In genomic region chr14:23093993-23094665, GRCh38 we compare ENCODE assay signal across 8 cellular contexts. TPM values are rescaled to one million over a fixed set of nuclear protein-coding genes. Genes with fewer than 3 reads are reported as not detected.
DNase-seq lines count a peak whose midpoint lies in the region; ATAC-seq and TF ChIP-seq lines count a peak whose summit lies in the region.

No MANE protein-coding gene starts in this region.

- H3K4me2 ChIP-seq in PC-9 (peak overlapping the region; percentile 98), smooth muscle cell (peak overlapping the region; percentile 90)

- H4K20me1 ChIP-seq in PC-9 (ENCODE audit: insufficient read depth), result peaks cover 12% of the 10 kb centered on the region
- H4K20me1 ChIP-seq in smooth muscle cell (ENCODE audit: low read depth), result peaks cover 70% of the 10 kb centered on the region

- intact Hi-C loops in PC-9 (cut with micrococcal nuclease; ENCODE audit: unreplicated experiment), result loop anchor here (2.0 kb wide), 1 partner anchor 15 kb away; no protein-coding TSS in a partner anchor

- 6% methylated on average over 14 of the region's 14 CpGs for WGBS in smooth muscle cell (ENCODE audit: low lambda C conversion rate)

- CTCF ChIA-PET in PC-9 (lab: Charles Lee), result interaction anchor here (0.8 to 2.0 kb wide), 4 partner anchors 12 to 26 kb away, joined by 3 to 7 read pairs (median 5); no protein-coding TSS in a partner anchor

- POLR2A ChIA-PET in PC-9 (lab: Charles Lee; ENCODE audit: unreplicated experiment), result interaction anchor here (0.6 to 1.2 kb wide), 7 partner anchors 12 to 233 kb away, joined by 3 to 13 read pairs (median 7); no protein-coding TSS in a partner anchor

- no peaks in the 10 kb centered on the region for H3K9me2 ChIP-seq in PC-9 (ENCODE audit: insufficient read depth)

- H3K9me3 ChIP-seq in PC-9 (ENCODE audit: insufficient read depth, low read depth) (no peaks in the 10 kb centered on the region), smooth muscle cell (replicated peaks; ENCODE audit: low read depth) (no peaks in the 10 kb centered on the region)

- H3K4me1 ChIP-seq in PC-9 (replicated peaks; ENCODE audit: insufficient read depth), result peaks cover 25% of the 10 kb centered on the region
- peaks cover 3% of the 10 kb centered on the region for H3K4me1 ChIP-seq in foreskin keratinocyte
- peaks cover 14% of the 10 kb centered on the region for H3K4me1 ChIP-seq in smooth muscle cell (ENCODE audit: low read depth)

- peak overlapping the region; percentile 98 for H3K4me3 ChIP-seq in PC-9
- H3K4me3 ChIP-seq in smooth muscle cell, result peak overlapping the region; percentile 82

- H3K9ac ChIP-seq in smooth muscle cell (ENCODE audit: low read depth), result peak overlapping the region; percentile 98

- TF ChIP-seq CTCF in PC-9 (conservative IDR thresholded peaks at IDR 0.05), result no peak
- TF ChIP-seq CTCF in foreskin keratinocyte (conservative IDR thresholded peaks at IDR 0.05), result peak; percentile 26
- no peak for TF ChIP-seq CTCF in smooth muscle cell (IDR thresholded peaks at IDR 0.05; ENCODE audit: borderline replicate concordance, insufficient read depth, poor library complexity, severe bottlenecking)

- H3K27me3 ChIP-seq in PC-9 (ENCODE audit: insufficient read depth, low read depth), result no peaks in the 10 kb centered on the region
- no peaks in the 10 kb centered on the region for H3K27me3 ChIP-seq in foreskin keratinocyte
- no peaks in the 10 kb centered on the region for H3K27me3 ChIP-seq in smooth muscle cell (ENCODE audit: low read depth)

- peak overlapping the region; percentile 73 for H2AFZ ChIP-seq in PC-9
- H2AFZ ChIP-seq in smooth muscle cell (ENCODE audit: low read depth), result no peak overlapping the region

- ATAC-seq in GM18519 (IDR thresholded peaks at IDR 0.05; ENCODE audit: low FRiP score, unreplicated experiment) (peak; percentile 8), foreskin keratinocyte (no peak), esophagus mucosa (no peak)

- DNase-seq in PC-9 (no peak), foreskin keratinocyte (peak in 1 of 2 donors; percentile 30), smooth muscle cell (lab: John Stamatoyannopoulos, UW; ENCODE audit: unreplicated experiment) (no peak), Kasumi-1 (lab: John Stamatoyannopoulos, UW) (no peak), NCI-H526 (lab: John Stamatoyannopoulos, UW) (no peak), NCI-H187 treated with DMSO at 0.1 percent for 48 hours (lab: John Stamatoyannopoulos, UW) (no peak)

- H3F3A ChIP-seq in PC-9 (ENCODE audit: insufficient read depth, low read depth), result peaks cover 8% of the 10 kb centered on the region
- no peaks in the 10 kb centered on the region for H3F3A ChIP-seq in smooth muscle cell (ENCODE audit: low read depth)

- peak overlapping the region; percentile 89 for H3K27ac ChIP-seq in PC-9
- H3K27ac ChIP-seq in foreskin keratinocyte, result peak overlapping the region; percentile 88
- H3K27ac ChIP-seq in smooth muscle cell (ENCODE audit: low read depth), result peak overlapping the region; percentile 96

- peaks cover 79% of the 10 kb centered on the region for H3K79me2 ChIP-seq in PC-9 (ENCODE audit: low read depth)
- peaks cover 74% of the 10 kb centered on the region for H3K79me2 ChIP-seq in smooth muscle cell (ENCODE audit: low read depth)

- peaks cover 50% of the 10 kb centered on the region; the same call in 1 of the 2 replicates for H3K36me3 ChIP-seq in PC-9 (ENCODE audit: low read depth)
- H3K36me3 ChIP-seq in smooth muscle cell (ENCODE audit: low read depth), result peaks cover 16% of the 10 kb centered on the region

- BruUV-seq in PC-9 (replicated peaks; lab: Mats Ljungman, UMichigan), result no TSS peak

RNA-seq across cellular contexts. Expression of gene ACIN1, which starts 0.8 kb away (rescaled TPM):
- total RNA-seq in PC-9 (2021), result 113 and 171 TPM in 2 replicates
- total RNA-seq in foreskin keratinocyte, result 101 and 112 TPM in 2 replicates
- polyA plus RNA-seq in foreskin keratinocyte, result 74.5 and 82.6 TPM in 2 replicates
- 64.5 and 69.0 TPM in 2 replicates for total RNA-seq in smooth muscle cell
- 33.7 and 39.3 TPM in 2 replicates for polyA plus RNA-seq in smooth muscle cell
- 82.5 TPM for total RNA-seq in esophagus mucosa

RNA-seq across cellular contexts. Expression of gene C14orf119, which starts 1.2 kb away (rescaled TPM):
- 26.8 and 46.5 TPM in 2 replicates for total RNA-seq in PC-9 (2021)
- 76.7 and 80.2 TPM in 2 replicates for total RNA-seq in foreskin keratinocyte
- 86.6 and 91.2 TPM in 2 replicates for polyA plus RNA-seq in foreskin keratinocyte
- total RNA-seq in smooth muscle cell, result 54.1 and 57.2 TPM in 2 replicates
- 119 and 130 TPM in 2 replicates for polyA plus RNA-seq in smooth muscle cell
- total RNA-seq in esophagus mucosa, result 34.7 TPM

RNA-seq across cellular contexts. Expression of gene CIROP, which starts 10.7 kb away (rescaled TPM):
- total RNA-seq in PC-9 (2021) (not detected in 2 replicates), foreskin keratinocyte (not detected in 2 replicates), smooth muscle cell (not detected in 2 replicates), esophagus mucosa (not detected)
- polyA plus RNA-seq in foreskin keratinocyte (not detected in 2 replicates), smooth muscle cell (not detected in 2 replicates)

RNA-seq across cellular contexts. Expression of gene CEBPE, which starts 24.9 kb away (rescaled TPM):
- total RNA-seq in PC-9 (2021), result not detected in 2 replicates
- total RNA-seq in foreskin keratinocyte, result not detected in 2 replicates
- polyA plus RNA-seq in foreskin keratinocyte, result not detected in 2 replicates
- not detected in 2 replicates for total RNA-seq in smooth muscle cell
- not detected in 2 replicates for polyA plus RNA-seq in smooth muscle cell
- total RNA-seq in esophagus mucosa, result not detected

RNA-seq across cellular contexts. Expression of gene CDH24, which starts 36.8 kb away (rescaled TPM):
- 16.4 and 18.8 TPM in 2 replicates for total RNA-seq in PC-9 (2021)
- 7.1 and 8.5 TPM in 2 replicates for total RNA-seq in foreskin keratinocyte
- 7.6 and 10.3 TPM in 2 replicates for polyA plus RNA-seq in foreskin keratinocyte
- 3.6 and 5.5 TPM in 2 replicates for total RNA-seq in smooth muscle cell
- polyA plus RNA-seq in smooth muscle cell, result 6.9 and 8.0 TPM in 2 replicates
- total RNA-seq in esophagus mucosa, result 3.4 TPM
